Comparison of ENCODE assay signal across 2 cellular contexts in the genomic region with DNA sequence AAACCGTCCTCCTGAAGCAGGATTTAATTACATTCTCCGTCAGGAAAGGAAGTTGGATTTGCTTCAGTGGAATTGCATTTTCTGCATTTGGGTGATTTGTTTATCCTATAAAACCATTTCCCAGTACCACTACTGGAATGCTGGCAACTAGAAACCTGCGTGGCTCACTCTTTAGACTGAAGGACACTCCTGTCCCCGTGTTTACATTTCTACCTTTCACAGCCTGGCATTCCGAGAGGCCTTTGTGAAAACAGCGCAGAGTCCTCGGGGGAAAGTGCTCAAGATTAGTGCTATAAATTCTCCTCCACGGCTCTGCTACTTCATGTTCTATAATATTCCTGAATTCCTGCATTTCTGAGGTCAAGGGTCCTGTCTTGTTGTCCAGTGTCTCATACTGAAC.
TF ChIP-seq lines count a peak whose summit lies in the region.

No MANE protein-coding gene starts in this region.

TF ChIP-seq in HCT116, 20 proteins besides CTCF, POLR2A, EP300 and RAD21 (continued from another document):
- no peak for TF ChIP-seq ELF1 (IDR thresholded peaks at IDR 0.05; ENCODE audit: borderline replicate concordance, low read depth)
- TF ChIP-seq FOSL1 (IDR thresholded peaks at IDR 0.05; ENCODE audit: low read depth) = no peak

TF ChIP-seq in H1, 55 proteins besides CTCF, POLR2A, EP300 and RAD21 (continued from another document):
- TF ChIP-seq ZNF274 (IDR thresholded peaks at IDR 0.05; ENCODE audit: borderline replicate concordance, extremely low read depth, low read length) = no peak
